In the genomic region with DNA sequence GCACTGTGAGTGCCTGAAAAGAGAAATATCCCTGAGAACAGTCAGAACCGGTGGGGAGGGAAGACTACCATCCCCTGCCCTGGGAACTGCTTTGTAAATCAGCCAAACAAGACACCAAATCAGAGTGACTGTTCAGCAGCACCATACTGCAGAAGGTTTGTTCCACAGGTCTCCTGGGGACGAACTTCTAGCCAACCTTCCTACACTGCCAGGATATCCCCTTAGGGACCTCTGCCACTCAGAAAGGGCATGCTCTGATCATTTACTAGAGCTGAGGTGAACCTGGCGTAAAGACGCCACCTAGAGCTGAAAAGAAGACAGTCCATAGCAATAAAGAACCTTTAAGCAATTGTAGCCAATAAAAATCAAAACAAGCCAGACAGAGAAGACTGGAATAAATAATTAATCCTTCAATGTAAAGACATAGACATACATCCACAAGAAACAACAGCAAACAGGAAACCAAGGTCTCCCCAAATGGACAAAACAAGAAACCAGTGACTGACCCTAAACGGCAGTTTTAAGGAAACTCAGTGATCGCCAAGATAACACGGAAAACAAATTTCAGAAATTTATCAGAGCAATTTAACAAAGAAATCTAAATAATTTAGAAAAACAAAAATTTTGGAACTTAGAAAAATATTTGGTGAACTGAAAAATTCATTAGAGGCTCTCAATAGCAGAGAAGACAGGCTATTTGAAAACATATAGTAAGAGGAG, we compare ENCODE assay signal across 8 cellular contexts.
DNase-seq lines count a peak whose midpoint lies in the region; ATAC-seq, FAIRE-seq and TF ChIP-seq lines count a peak whose summit lies in the region.

No MANE protein-coding gene starts in this region.

- peak overlapping the region; percentile 77 for H3K4me3 ChIP-seq in OCI-LY3 (ENCODE audit: low read length)
- no peak overlapping the region for H3K4me3 ChIP-seq in foreskin fibroblast (ENCODE audit: low read depth in 1 of 2, low read length in 2 of 2)

- no peak for FAIRE-seq in D721Med (lab: Jason Lieb, UNC)

- H3K27me3 ChIP-seq in OCI-LY3 (ENCODE audit: low read depth, low read length): no peaks in the 10 kb centered on the region

- H4K20me1 ChIP-seq in OCI-LY3 (ENCODE audit: insufficient read depth, low read length): no peaks in the 10 kb centered on the region

- peak overlapping the region; percentile 86 for H3K4me3 Mint-ChIP-seq in activated T-cell treated with anti-CD3 and anti-CD28 coated beads, Interleukin-2, amount 50 U/mL, for 4 hours

- peak overlapping the region; percentile 63 for H3K27ac ChIP-seq in OCI-LY3 (ENCODE audit: low read length)

- peak; percentile 79 for ATAC-seq in GM21367 (IDR thresholded peaks at IDR 0.05; ENCODE audit: unreplicated experiment)
- ATAC-seq in activated T-cell treated with anti-CD3 and anti-CD28 coated beads, Interleukin-2, amount 50 U/mL, for 4 hours: peak; percentile 90 to 91

- H3K4me2 ChIP-seq in OCI-LY3 (ENCODE audit: low read length): peak overlapping the region; percentile 94

- H3K9ac ChIP-seq in OCI-LY3 (ENCODE audit: low read length): peak overlapping the region; percentile 88

- peaks cover 25% of the 10 kb centered on the region for H3K36me3 Mint-ChIP-seq in activated T-cell treated with anti-CD3 and anti-CD28 coated beads, Interleukin-2, amount 50 U/mL, for 4 hours (ENCODE audit: insufficient read depth)

- TF ChIP-seq CTCF in D721Med (IDR thresholded peaks at IDR 0.05; ENCODE audit: insufficient read depth, missing control alignments): peak; percentile 52
- TF ChIP-seq CTCF in OCI-LY3 (IDR thresholded peaks at IDR 0.05; ENCODE audit: low read depth, low read length): peak; percentile 88
- TF ChIP-seq CTCF in foreskin fibroblast (IDR thresholded peaks at IDR 0.05; ENCODE audit: low read depth, low read length): peak; percentile 55

- H2AFZ ChIP-seq in OCI-LY3 (ENCODE audit: low read depth, low read length): peak overlapping the region; percentile 57

- H3K9me3 ChIP-seq in OCI-LY3 (ENCODE audit: insufficient read depth, low read length): no peaks in the 10 kb centered on the region

- H3K27me3 Mint-ChIP-seq in activated T-cell treated with anti-CD3 and anti-CD28 coated beads, Interleukin-2, amount 50 U/mL, for 4 hours (ENCODE audit: low read depth): no peaks in the 10 kb centered on the region

- no peaks in the 10 kb centered on the region; the same call in 1 of the 2 replicates for H3K79me2 ChIP-seq in OCI-LY3 (ENCODE audit: low read length)

- peaks cover 8% of the 10 kb centered on the region for H3K36me3 ChIP-seq in OCI-LY3 (replicated peaks; ENCODE audit: low read depth, low read length)

- peaks cover 41% of the 10 kb centered on the region for H3K9me3 Mint-ChIP-seq in activated T-cell treated with anti-CD3 and anti-CD28 coated beads, Interleukin-2, amount 50 U/mL, for 4 hours

- H3K4me1 ChIP-seq in OCI-LY3 (ENCODE audit: low read length): peaks cover 57% of the 10 kb centered on the region

- H3K4me1 Mint-ChIP-seq in activated T-cell treated with anti-CD3 and anti-CD28 coated beads, Interleukin-2, amount 50 U/mL, for 4 hours (ENCODE audit: low read depth): peaks cover 70% of the 10 kb centered on the region

- DNase-seq in D721Med (ENCODE audit: insufficient read length, low spot score) (no peak), HK-2 (ENCODE audit: unreplicated experiment) (peak; percentile 54), foreskin fibroblast (peak; percentile 39 to 81), retina (peak; percentile 17), cerebellar nuclear complex (lab: John Stamatoyannopoulos, UW) (no peak)
- DNase-seq in activated T-cell treated with anti-CD3 and anti-CD28 coated beads, Interleukin-2, amount 50 U/mL, for 4 hours: peak; percentile 46

Comparison
In these comparisons a context has a peak if more than half of its experiments do, and no peak if none do; other contexts are left out.
1. DNase-seq: peak in HK-2 (single experiment), activated T-cell treated with anti-CD3 and anti-CD28 coated beads, Interleukin-2, amount 50 U/mL, for 4 hours (single experiment), foreskin fibroblast (2 of 2) and retina (single experiment); none in D721Med (single experiment) and cerebellar nuclear complex (0 of 2).
2. Peak in every context shown above with its lines, with median percentiles within 50 percentile points of each other: CTCF ChIP-seq.